Comparison of ENCODE assay signal across 1 cellular context in the genomic region with DNA sequence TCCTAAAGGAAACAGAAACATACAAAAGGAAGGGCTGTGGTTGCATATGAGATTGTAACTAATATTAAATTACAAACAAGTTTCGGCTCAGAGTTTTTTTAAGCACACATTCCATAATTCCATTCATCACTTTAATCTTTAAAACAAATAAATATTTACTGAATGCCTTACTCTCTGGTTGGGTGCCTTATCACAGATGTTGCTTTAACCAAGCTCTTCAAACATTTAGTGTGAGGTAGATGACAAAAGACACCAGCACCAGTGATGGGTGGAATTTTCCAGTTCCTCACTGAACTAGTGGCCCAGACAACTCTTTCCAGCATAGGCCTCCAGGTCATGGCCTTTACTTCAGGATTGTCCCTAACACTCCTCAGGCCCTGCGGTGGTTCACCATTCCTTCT.
A peak's percentile ranks its signal among the peaks of the same experiment; 100 is the strongest.
TF ChIP-seq lines count a peak whose summit lies in the region.

No MANE protein-coding gene starts in this region.

TF ChIP-seq in HepG2, 621 proteins besides CTCF, POLR2A, EP300 and RAD21 (continued from another document and continues in another):
- TF ChIP-seq, protein P1, sequence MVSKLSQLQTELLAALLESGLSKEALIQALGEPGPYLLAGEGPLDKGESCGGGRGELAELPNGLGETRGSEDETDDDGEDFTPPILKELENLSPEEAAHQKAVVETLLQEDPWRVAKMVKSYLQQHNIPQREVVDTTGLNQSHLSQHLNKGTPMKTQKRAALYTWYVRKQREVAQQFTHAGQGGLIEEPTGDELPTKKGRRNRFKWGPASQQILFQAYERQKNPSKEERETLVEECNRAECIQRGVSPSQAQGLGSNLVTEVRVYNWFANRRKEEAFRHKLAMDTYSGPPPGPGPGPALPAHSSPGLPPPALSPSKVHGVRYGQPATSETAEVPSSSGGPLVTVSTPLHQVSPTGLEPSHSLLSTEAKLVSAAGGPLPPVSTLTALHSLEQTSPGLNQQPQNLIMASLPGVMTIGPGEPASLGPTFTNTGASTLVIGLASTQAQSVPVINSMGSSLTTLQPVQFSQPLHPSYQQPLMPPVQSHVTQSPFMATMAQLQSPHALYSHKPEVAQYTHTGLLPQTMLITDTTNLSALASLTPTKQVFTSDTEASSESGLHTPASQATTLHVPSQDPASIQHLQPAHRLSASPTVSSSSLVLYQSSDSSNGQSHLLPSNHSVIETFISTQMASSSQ (IDR thresholded peaks at IDR 0.05; ENCODE audit: low read depth): no peak; the same call in 1 of the 2 replicates
- TF ChIP-seq, protein P1 (CRISPR knock-in tag; IDR thresholded peaks at IDR 0.05; ENCODE audit: borderline replicate concordance): peak; percentile 55; the same call in 1 of the 2 replicates
- peak; percentile 61 for TF ChIP-seq NR2F6 (IDR thresholded peaks at IDR 0.05)
- peak; percentile 87 for TF ChIP-seq NR2F6 (CRISPR knock-in tag; IDR thresholded peaks at IDR 0.05)
- TF ChIP-seq HNF4A (CRISPR knock-in tag; IDR thresholded peaks at IDR 0.05): peak; percentile 40; the same call in 1 of the 2 replicates
- no peak for TF ChIP-seq ZNF670 (CRISPR knock-in tag; IDR thresholded peaks at IDR 0.05; ENCODE audit: borderline replicate concordance)
- 0 out of 2 replicates have a peak, but pooled peaks have one; percentile 49 for TF ChIP-seq HDAC2 (CRISPR knock-in tag; IDR thresholded peaks at IDR 0.05)
- no peak for TF ChIP-seq ZNF337 (CRISPR knock-in tag; IDR thresholded peaks at IDR 0.05; ENCODE audit: borderline replicate concordance, low read depth)
- peak; percentile 80; the same call in 1 of the 2 replicates for TF ChIP-seq ZNF644 (CRISPR knock-in tag; IDR thresholded peaks at IDR 0.05; ENCODE audit: low read depth)
- TF ChIP-seq SOX6 (IDR thresholded peaks at IDR 0.05): no peak
- peak; percentile 79 for TF ChIP-seq SOX6 (CRISPR knock-in tag; IDR thresholded peaks at IDR 0.05)
- TF ChIP-seq, protein P2, sequence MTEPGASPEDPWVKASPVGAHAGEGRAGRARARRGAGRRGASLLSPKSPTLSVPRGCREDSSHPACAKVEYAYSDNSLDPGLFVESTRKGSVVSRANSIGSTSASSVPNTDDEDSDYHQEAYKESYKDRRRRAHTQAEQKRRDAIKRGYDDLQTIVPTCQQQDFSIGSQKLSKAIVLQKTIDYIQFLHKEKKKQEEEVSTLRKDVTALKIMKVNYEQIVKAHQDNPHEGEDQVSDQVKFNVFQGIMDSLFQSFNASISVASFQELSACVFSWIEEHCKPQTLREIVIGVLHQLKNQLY (CRISPR knock-in tag; IDR thresholded peaks at IDR 0.05): 0 out of 2 replicates have a peak, but pooled peaks have one; percentile 24
- TF ChIP-seq STAG1 (CRISPR knock-in tag; IDR thresholded peaks at IDR 0.05): peak; percentile 6
- TF ChIP-seq, protein P3, sequence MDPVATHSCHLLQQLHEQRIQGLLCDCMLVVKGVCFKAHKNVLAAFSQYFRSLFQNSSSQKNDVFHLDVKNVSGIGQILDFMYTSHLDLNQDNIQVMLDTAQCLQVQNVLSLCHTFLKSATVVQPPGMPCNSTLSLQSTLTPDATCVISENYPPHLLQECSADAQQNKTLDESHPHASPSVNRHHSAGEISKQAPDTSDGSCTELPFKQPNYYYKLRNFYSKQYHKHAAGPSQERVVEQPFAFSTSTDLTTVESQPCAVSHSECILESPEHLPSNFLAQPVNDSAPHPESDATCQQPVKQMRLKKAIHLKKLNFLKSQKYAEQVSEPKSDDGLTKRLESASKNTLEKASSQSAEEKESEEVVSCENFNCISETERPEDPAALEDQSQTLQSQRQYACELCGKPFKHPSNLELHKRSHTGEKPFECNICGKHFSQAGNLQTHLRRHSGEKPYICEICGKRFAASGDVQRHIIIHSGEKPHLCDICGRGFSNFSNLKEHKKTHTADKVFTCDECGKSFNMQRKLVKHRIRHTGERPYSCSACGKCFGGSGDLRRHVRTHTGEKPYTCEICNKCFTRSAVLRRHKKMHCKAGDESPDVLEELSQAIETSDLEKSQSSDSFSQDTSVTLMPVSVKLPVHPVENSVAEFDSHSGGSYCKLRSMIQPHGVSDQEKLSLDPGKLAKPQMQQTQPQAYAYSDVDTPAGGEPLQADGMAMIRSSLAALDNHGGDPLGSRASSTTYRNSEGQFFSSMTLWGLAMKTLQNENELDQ (CRISPR knock-in tag; IDR thresholded peaks at IDR 0.05; ENCODE audit: borderline replicate concordance): no peak
- TF ChIP-seq TCF7 (IDR thresholded peaks at IDR 0.05; ENCODE audit: low read depth): peak; percentile 19; the same call in 1 of the 2 replicates
- peak; percentile 21; the same call in 1 of the 2 replicates for TF ChIP-seq FOXO1 (CRISPR knock-in tag; IDR thresholded peaks at IDR 0.05)
- TF ChIP-seq, protein P4, sequence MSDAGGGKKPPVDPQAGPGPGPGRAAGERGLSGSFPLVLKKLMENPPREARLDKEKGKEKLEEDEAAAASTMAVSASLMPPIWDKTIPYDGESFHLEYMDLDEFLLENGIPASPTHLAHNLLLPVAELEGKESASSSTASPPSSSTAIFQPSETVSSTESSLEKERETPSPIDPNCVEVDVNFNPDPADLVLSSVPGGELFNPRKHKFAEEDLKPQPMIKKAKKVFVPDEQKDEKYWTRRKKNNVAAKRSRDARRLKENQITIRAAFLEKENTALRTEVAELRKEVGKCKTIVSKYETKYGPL (CRISPR knock-in tag; IDR thresholded peaks at IDR 0.05): no peak
- TF ChIP-seq, protein P5, sequence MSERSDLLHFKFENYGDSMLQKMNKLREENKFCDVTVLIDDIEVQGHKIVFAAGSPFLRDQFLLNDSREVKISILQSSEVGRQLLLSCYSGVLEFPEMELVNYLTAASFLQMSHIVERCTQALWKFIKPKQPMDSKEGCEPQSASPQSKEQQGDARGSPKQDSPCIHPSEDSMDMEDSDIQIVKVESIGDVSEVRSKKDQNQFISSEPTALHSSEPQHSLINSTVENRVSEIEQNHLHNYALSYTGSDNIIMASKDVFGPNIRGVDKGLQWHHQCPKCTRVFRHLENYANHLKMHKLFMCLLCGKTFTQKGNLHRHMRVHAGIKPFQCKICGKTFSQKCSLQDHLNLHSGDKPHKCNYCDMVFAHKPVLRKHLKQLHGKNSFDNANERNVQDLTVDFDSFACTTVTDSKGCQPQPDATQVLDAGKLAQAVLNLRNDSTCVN (CRISPR knock-in tag; IDR thresholded peaks at IDR 0.05; ENCODE audit: borderline replicate concordance): 0 out of 2 replicates have a peak, but pooled peaks have one; percentile 55
- TF ChIP-seq MED1 (CRISPR knock-in tag; IDR thresholded peaks at IDR 0.05): peak; percentile 57
- 0 out of 2 replicates have a peak, but pooled peaks have one; percentile 35 for TF ChIP-seq ZNF124 (CRISPR knock-in tag; IDR thresholded peaks at IDR 0.05)
- no peak for TF ChIP-seq CHD2 (IDR thresholded peaks at IDR 0.05; ENCODE audit: low read depth, low read length)
- TF ChIP-seq ZNF331 (CRISPR knock-in tag; IDR thresholded peaks at IDR 0.05): peak; percentile 92
- TF ChIP-seq ZNF557 (CRISPR knock-in tag; IDR thresholded peaks at IDR 0.05): no peak
- 0 out of 2 replicates have a peak, but pooled peaks have one; percentile 43 for TF ChIP-seq POGZ (CRISPR knock-in tag; IDR thresholded peaks at IDR 0.05)
- no peak for TF ChIP-seq POLR2AphosphoS2 (IDR thresholded peaks at IDR 0.05; ENCODE audit: low read depth, low read length)
- TF ChIP-seq, protein P6, sequence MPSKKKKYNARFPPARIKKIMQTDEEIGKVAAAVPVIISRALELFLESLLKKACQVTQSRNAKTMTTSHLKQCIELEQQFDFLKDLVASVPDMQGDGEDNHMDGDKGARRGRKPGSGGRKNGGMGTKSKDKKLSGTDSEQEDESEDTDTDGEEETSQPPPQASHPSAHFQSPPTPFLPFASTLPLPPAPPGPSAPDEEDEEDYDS (CRISPR knock-in tag; IDR thresholded peaks at IDR 0.05): peak; percentile 43
- 0 out of 2 replicates have a peak, but pooled peaks have one; percentile 15 for TF ChIP-seq GABPB1 (CRISPR knock-in tag; IDR thresholded peaks at IDR 0.05)
- TF ChIP-seq, protein P7, sequence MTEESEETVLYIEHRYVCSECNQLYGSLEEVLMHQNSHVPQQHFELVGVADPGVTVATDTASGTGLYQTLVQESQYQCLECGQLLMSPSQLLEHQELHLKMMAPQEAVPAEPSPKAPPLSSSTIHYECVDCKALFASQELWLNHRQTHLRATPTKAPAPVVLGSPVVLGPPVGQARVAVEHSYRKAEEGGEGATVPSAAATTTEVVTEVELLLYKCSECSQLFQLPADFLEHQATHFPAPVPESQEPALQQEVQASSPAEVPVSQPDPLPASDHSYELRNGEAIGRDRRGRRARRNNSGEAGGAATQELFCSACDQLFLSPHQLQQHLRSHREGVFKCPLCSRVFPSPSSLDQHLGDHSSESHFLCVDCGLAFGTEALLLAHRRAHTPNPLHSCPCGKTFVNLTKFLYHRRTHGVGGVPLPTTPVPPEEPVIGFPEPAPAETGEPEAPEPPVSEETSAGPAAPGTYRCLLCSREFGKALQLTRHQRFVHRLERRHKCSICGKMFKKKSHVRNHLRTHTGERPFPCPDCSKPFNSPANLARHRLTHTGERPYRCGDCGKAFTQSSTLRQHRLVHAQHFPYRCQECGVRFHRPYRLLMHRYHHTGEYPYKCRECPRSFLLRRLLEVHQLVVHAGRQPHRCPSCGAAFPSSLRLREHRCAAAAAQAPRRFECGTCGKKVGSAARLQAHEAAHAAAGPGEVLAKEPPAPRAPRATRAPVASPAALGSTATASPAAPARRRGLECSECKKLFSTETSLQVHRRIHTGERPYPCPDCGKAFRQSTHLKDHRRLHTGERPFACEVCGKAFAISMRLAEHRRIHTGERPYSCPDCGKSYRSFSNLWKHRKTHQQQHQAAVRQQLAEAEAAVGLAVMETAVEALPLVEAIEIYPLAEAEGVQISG (CRISPR knock-in tag; IDR thresholded peaks at IDR 0.05): 0 out of 2 replicates have a peak, but pooled peaks have one; percentile 18
- TF ChIP-seq, protein P8, sequence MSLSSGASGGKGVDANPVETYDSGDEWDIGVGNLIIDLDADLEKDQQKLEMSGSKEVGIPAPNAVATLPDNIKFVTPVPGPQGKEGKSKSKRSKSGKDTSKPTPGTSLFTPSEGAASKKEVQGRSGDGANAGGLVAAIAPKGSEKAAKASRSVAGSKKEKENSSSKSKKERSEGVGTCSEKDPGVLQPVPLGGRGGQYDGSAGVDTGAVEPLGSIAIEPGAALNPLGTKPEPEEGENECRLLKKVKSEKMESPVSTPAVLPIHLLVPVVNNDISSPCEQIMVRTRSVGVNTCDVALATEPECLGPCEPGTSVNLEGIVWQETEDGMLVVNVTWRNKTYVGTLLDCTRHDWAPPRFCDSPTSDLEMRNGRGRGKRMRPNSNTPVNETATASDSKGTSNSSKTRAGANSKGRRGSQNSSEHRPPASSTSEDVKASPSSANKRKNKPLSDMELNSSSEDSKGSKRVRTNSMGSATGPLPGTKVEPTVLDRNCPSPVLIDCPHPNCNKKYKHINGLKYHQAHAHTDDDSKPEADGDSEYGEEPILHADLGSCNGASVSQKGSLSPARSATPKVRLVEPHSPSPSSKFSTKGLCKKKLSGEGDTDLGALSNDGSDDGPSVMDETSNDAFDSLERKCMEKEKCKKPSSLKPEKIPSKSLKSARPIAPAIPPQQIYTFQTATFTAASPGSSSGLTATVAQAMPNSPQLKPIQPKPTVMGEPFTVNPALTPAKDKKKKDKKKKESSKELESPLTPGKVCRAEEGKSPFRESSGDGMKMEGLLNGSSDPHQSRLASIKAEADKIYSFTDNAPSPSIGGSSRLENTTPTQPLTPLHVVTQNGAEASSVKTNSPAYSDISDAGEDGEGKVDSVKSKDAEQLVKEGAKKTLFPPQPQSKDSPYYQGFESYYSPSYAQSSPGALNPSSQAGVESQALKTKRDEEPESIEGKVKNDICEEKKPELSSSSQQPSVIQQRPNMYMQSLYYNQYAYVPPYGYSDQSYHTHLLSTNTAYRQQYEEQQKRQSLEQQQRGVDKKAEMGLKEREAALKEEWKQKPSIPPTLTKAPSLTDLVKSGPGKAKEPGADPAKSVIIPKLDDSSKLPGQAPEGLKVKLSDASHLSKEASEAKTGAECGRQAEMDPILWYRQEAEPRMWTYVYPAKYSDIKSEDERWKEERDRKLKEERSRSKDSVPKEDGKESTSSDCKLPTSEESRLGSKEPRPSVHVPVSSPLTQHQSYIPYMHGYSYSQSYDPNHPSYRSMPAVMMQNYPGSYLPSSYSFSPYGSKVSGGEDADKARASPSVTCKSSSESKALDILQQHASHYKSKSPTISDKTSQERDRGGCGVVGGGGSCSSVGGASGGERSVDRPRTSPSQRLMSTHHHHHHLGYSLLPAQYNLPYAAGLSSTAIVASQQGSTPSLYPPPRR (CRISPR knock-in tag; IDR thresholded peaks at IDR 0.05; ENCODE audit: borderline replicate concordance): peak; percentile 24; the same call in 1 of the 2 replicates
- TF ChIP-seq, protein P9, sequence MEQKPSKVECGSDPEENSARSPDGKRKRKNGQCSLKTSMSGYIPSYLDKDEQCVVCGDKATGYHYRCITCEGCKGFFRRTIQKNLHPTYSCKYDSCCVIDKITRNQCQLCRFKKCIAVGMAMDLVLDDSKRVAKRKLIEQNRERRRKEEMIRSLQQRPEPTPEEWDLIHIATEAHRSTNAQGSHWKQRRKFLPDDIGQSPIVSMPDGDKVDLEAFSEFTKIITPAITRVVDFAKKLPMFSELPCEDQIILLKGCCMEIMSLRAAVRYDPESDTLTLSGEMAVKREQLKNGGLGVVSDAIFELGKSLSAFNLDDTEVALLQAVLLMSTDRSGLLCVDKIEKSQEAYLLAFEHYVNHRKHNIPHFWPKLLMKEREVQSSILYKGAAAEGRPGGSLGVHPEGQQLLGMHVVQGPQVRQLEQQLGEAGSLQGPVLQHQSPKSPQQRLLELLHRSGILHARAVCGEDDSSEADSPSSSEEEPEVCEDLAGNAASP (CRISPR knock-in tag; IDR thresholded peaks at IDR 0.05; ENCODE audit: borderline replicate concordance): peak; percentile 44; the same call in 1 of the 2 replicates
